Comparison of ENCODE assay signal across 14 cellular contexts in the genomic region with DNA sequence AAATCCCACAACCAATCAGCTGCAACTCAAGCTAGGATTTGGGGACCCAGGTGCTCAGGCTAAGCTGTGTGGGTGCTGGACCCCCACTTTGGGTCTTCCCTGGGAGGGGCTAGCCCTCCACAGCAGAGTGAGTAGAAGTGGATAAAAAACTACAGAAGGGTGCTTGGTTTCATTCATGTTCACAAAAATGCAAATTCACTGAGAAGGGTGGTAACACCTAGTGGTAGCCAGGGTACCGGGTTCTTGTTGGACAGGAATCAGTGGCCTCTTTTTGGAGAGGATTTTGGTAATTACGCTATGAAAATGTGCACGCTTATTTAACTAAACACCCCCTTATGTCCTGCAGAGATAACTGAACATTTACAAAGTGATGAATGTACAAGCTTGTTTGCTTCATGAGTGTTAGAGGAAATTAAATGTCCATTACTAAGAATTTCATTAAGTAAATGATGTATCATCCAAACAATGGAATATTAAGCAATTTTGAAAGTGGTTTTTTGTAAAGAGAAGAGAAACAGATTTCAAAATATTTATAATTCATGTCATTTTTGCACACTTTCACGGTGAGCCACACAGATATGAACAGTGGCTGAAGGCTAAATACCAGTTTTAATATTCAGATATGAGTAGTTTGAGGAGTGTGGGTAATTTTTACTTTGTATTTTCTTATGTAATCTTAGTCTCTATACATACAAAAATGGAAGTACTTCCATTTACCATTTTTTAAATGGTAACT.
A peak's percentile ranks its signal among the peaks of the same experiment; 100 is the strongest.
DNase-seq lines count a peak whose midpoint lies in the region; ATAC-seq, FAIRE-seq and TF ChIP-seq lines count a peak whose summit lies in the region.
"Had no signal": no experiment of that assay in that cellular context is flagged by ENCODE, and none has a peak within 500 bp of the region (broad histone marks: within the 10 kb centered on the region; RNA-seq: fewer than 3 reads in every experiment).

No MANE protein-coding gene starts in this region.

- TF ChIP-seq CTCF in CD4-positive, alpha-beta T cell (IDR thresholded peaks at IDR 0.05) = no peak
- TF ChIP-seq CTCF in OCI-LY7 (conservative IDR thresholded peaks at IDR 0.05; ENCODE audit: low read length) = 0 out of 2 replicates have a peak, but pooled peaks have one; percentile 21
- TF ChIP-seq CTCF in glutamatergic neuron (IDR thresholded peaks at IDR 0.05; ENCODE audit: partially characterized antibody, unreplicated experiment) = no peak

- H2AFZ ChIP-seq in OCI-LY7 (ENCODE audit: low read length) = no peak overlapping the region

- H3K4me1 ChIP-seq in OCI-LY7 (ENCODE audit: insufficient read depth, low read length, poor library complexity, severe bottlenecking) = peaks cover 60% of the 10 kb centered on the region

- CTCF ChIA-PET in CD4-positive, alpha-beta T cell (lab: Charles Lee) = no interaction called here
- CTCF ChIA-PET in OCI-LY7 (lab: Charles Lee; ENCODE audit: unreplicated experiment) = no interaction called here

- H4K20me1 ChIP-seq in OCI-LY7 (ENCODE audit: insufficient read depth, low read length) = no peaks in the 10 kb centered on the region

- no peaks in the 10 kb centered on the region for H3K9me3 Mint-ChIP-seq in CD4-positive, alpha-beta T cell
- H3K9me3 Mint-ChIP-seq in glutamatergic neuron (ENCODE audit: unreplicated experiment) = peaks cover 8% of the 10 kb centered on the region

- peak overlapping the region; percentile 70 for H3K27ac Mint-ChIP-seq in CD4-positive, alpha-beta T cell
- peak overlapping the region; percentile 85 for H3K27ac Mint-ChIP-seq in glutamatergic neuron (ENCODE audit: unreplicated experiment)

- no peak overlapping the region for H3K27ac ChIP-seq in CD4-positive, alpha-beta T cell (ENCODE audit: low read depth, low read length)
- H3K27ac ChIP-seq in OCI-LY7 (ENCODE audit: low read depth, low read length, poor library complexity, severe bottlenecking) = peak overlapping the region; percentile 71

- FAIRE-seq in GM12891 (lab: Jason Lieb, UNC) = peak; percentile 59

- ATAC-seq in CD4-positive, alpha-beta T cell (ENCODE audit: poor library complexity) = no peak
- ATAC-seq: left lobe of liver had no signal

- no peaks in the 10 kb centered on the region for H3K9me3 ChIP-seq in CD4-positive, alpha-beta T cell (ENCODE audit: control insufficient read depth, low read length)
- H3K9me3 ChIP-seq in OCI-LY7 (ENCODE audit: low read length) = no peaks in the 10 kb centered on the region
- H3K9me3 ChIP-seq: Peyer's patch had no signal

- POLR2A ChIA-PET in CD4-positive, alpha-beta T cell (lab: Charles Lee) = no interaction called here
- POLR2A ChIA-PET in OCI-LY7 (lab: Charles Lee) = interaction anchor here (2.2 kb wide), 1 partner anchor 10 kb away, joined by 7 read pairs; no protein-coding TSS in a partner anchor

- no peak for TF ChIP-seq POLR2A in GM12891 (IDR thresholded peaks at IDR 0.05; ENCODE audit: low read depth, low read length)

- peaks cover 27% of the 10 kb centered on the region for H3K4me1 Mint-ChIP-seq in CD4-positive, alpha-beta T cell (ENCODE audit: low read depth)
- H3K4me1 Mint-ChIP-seq in glutamatergic neuron (ENCODE audit: low read depth, unreplicated experiment) = peaks cover 10% of the 10 kb centered on the region

- DNase-seq in CD4-positive, alpha-beta T cell = no peak
- DNase-seq in GM12891 (ENCODE audit: insufficient read length, low spot score) (no peak), OCI-LY7 (ENCODE audit: low spot score) (peak; percentile 36), glutamatergic neuron (no peak), NK-92 (lab: John Stamatoyannopoulos, UW; ENCODE audit: unreplicated experiment) (no peak), Ammon's horn (ENCODE audit: low spot score) (no peak)
- DNase-seq in stimulated activated CD8-positive, alpha-beta memory T cell treated with anti-CD3 and anti-CD28 coated beads, Interleukin-4, amount 100 ng/mL, for 48 hours = no peak
- DNase-seq: amygdala, hippocampal formation, NCI-H1105, NCI-H446 treated with DMSO at 0.1 percent for 48 hours, SW 1271 had no signal

- H3K36me3 ChIP-seq in OCI-LY7 (ENCODE audit: insufficient read depth, low read length) = peaks cover 56% of the 10 kb centered on the region

- intact Hi-C loops in CD4-positive, alpha-beta T cell (cut with DNase I, micrococcal nuclease) = no loop called here
- intact Hi-C loops in OCI-LY7 (cut with micrococcal nuclease; ENCODE audit: unreplicated experiment) = loop anchor here (10.0 kb wide), 2 partner anchors 141 to 1191 kb away; partner anchors contain the start of genes PUS1 and RAN

- H3K9me2 ChIP-seq in OCI-LY7 (ENCODE audit: insufficient read depth, low read length) = no peaks in the 10 kb centered on the region

- H3K4me3 ChIP-seq in OCI-LY7 (ENCODE audit: low read depth, low read length, poor library complexity, severe bottlenecking) = peak overlapping the region; percentile 1
- H3K4me3 ChIP-seq: Peyer's patch had no signal

- peak overlapping the region; percentile 56 for H3K4me2 ChIP-seq in OCI-LY7 (ENCODE audit: low read length)

- no peaks in the 10 kb centered on the region for H3K27me3 ChIP-seq in CD4-positive, alpha-beta T cell (ENCODE audit: control insufficient read depth, insufficient read depth, low read length)
- H3K27me3 ChIP-seq: Peyer's patch had no signal

- no peaks in the 10 kb centered on the region for H3K79me2 ChIP-seq in OCI-LY7 (ENCODE audit: insufficient read depth, low read depth, low read length)

- H3K36me3 Mint-ChIP-seq in CD4-positive, alpha-beta T cell (ENCODE audit: low read depth) = peaks cover 76% of the 10 kb centered on the region
- H3K36me3 Mint-ChIP-seq in glutamatergic neuron (ENCODE audit: unreplicated experiment) = peaks cover 7% of the 10 kb centered on the region

- H3K27me3 Mint-ChIP-seq in CD4-positive, alpha-beta T cell = no peaks in the 10 kb centered on the region
- H3K27me3 Mint-ChIP-seq in glutamatergic neuron (ENCODE audit: unreplicated experiment) = peaks cover 6% of the 10 kb centered on the region

- BruUV-seq in OCI-LY7 (replicated peaks; lab: Mats Ljungman, UMichigan) = no TSS peak

- peak overlapping the region; percentile 80 for H3K4me3 Mint-ChIP-seq in CD4-positive, alpha-beta T cell
- no peak overlapping the region for H3K4me3 Mint-ChIP-seq in glutamatergic neuron (ENCODE audit: unreplicated experiment)

TF ChIP-seq in GM12891, 5 proteins besides CTCF, POLR2A, EP300 and RAD21:
- TF ChIP-seq POU2F2 (IDR thresholded peaks at IDR 0.05; ENCODE audit: low read depth, low read length) (peak; percentile 64; the same call in 1 of the 2 replicates), SPI1 (IDR thresholded peaks at IDR 0.05; ENCODE audit: low read depth, low read length) (no peak)
